19 cellular contexts compared by ENCODE assay signal in genomic region chrX:38975368-38975767, GRCh38.
"Had no signal": no experiment of that assay in that cellular context is flagged by ENCODE, and none has a peak within 500 bp of the region (broad histone marks: within the 10 kb centered on the region; RNA-seq: fewer than 3 reads in every experiment).

No MANE protein-coding gene starts in this region.

- DNase-seq: cortex of kidney; dorsolateral prefrontal cortex; effector CD8-positive, alpha-beta T cell; gastrocnemius medialis; heart right ventricle; hypothalamus; kidney glomerular epithelial cell; mucosa of descending colon; naive thymus-derived CD8-positive, alpha-beta T cell; small intestine; stimulated activated CD4-positive, alpha-beta T cell treated with anti-CD3 and anti-CD28 coated beads, Interleukin-12 subunit alpha, Interleukin-12 subunit beta, amount 100 ng/mL, for 4 hours; stimulated activated naive CD4-positive, alpha-beta T cell; stomach; substantia nigra had no signal

- H3K4me3 ChIP-seq: dorsolateral prefrontal cortex, esophagus muscularis mucosa, gastrocnemius medialis, heart right ventricle, mucosa of descending colon, right atrium auricular region, stomach, thoracic aorta had no signal

- ATAC-seq: gastrocnemius medialis; mucosa of descending colon; naive thymus-derived CD8-positive, alpha-beta T cell had no signal

- H3K27me3 ChIP-seq: esophagus muscularis mucosa, gastrocnemius medialis, neutrophil, right atrium auricular region, stomach had no signal

- H3K27ac ChIP-seq: dorsolateral prefrontal cortex, esophagus muscularis mucosa, gastrocnemius medialis, heart right ventricle, neutrophil, right atrium auricular region, stomach, thoracic aorta had no signal

- H3K27me3 Mint-ChIP-seq: naive thymus-derived CD8-positive, alpha-beta T cell had no signal

- H3K4me3 Mint-ChIP-seq: naive thymus-derived CD8-positive, alpha-beta T cell had no signal

- H3K36me3 Mint-ChIP-seq: naive thymus-derived CD8-positive, alpha-beta T cell had no signal

- FAIRE-seq: islet of Langerhans, small intestine had no signal

- H3K9me3 Mint-ChIP-seq: naive thymus-derived CD8-positive, alpha-beta T cell had no signal

- H3K36me3 ChIP-seq: esophagus muscularis mucosa, gastrocnemius medialis, heart right ventricle, neutrophil, right atrium auricular region, stomach, thoracic aorta had no signal
